ENCODE assay signal across 8 cellular contexts in genomic region chr5:178115136-178115834, GRCh38. TPM values are rescaled to one million over a fixed set of nuclear protein-coding genes. Genes with fewer than 3 reads are reported as not detected.
DNase-seq lines count a peak whose midpoint lies in the region; ATAC-seq and FAIRE-seq lines count a peak whose summit lies in the region.

No MANE protein-coding gene starts in this region.

- peak overlapping the region; percentile 77 for H3K4me3 Mint-ChIP-seq in activated CD4-positive, alpha-beta memory T cell treated with anti-CD3 and anti-CD28 coated beads, Interleukin-2, amount 10 ng/mL, durations not matched to agents 7 days and 5 days
- H3K4me3 Mint-ChIP-seq in stimulated activated naive CD8-positive, alpha-beta T cell treated with anti-CD3 and anti-CD28 coated beads, Interleukin-15, amount 100 ng/mL, for 72 hours: peak overlapping the region; percentile 97 to 99

- no peaks in the 10 kb centered on the region for H3K9me3 Mint-ChIP-seq in activated CD4-positive, alpha-beta memory T cell treated with anti-CD3 and anti-CD28 coated beads, Interleukin-2, amount 10 ng/mL, durations not matched to agents 7 days and 5 days
- no peaks in the 10 kb centered on the region for H3K9me3 Mint-ChIP-seq in stimulated activated naive CD8-positive, alpha-beta T cell treated with anti-CD3 and anti-CD28 coated beads, Interleukin-15, amount 100 ng/mL, for 72 hours

- H3K27ac Mint-ChIP-seq in activated CD4-positive, alpha-beta memory T cell treated with anti-CD3 and anti-CD28 coated beads, Interleukin-2, amount 10 ng/mL, durations not matched to agents 7 days and 5 days: no peak overlapping the region
- H3K27ac Mint-ChIP-seq in stimulated activated naive CD8-positive, alpha-beta T cell treated with anti-CD3 and anti-CD28 coated beads, Interleukin-15, amount 100 ng/mL, for 72 hours: peak overlapping the region; percentile 73 to 92

- POLR2A ChIA-PET in activated CD4-positive, alpha-beta memory T cell treated with anti-CD3 and anti-CD28 coated beads, Interleukin-2, amount 10 ng/mL, durations not matched to agents 7 days and 5 days (lab: Charles Lee): interaction anchor here (1.5 to 1.9 kb wide), 2 partner anchors 16 kb away, joined by 9 to 16 read pairs; partner anchors contain the start of gene RMND5B

- DNase-seq in activated gamma-delta T cell treated with Interleukin-2 at 50 U/mL for 16 hours: peak; percentile 38
- DNase-seq in activated gamma-delta T cell (lab: John Stamatoyannopoulos, UW): no peak
- DNase-seq in activated CD4-positive, alpha-beta memory T cell treated with anti-CD3 and anti-CD28 coated beads, Interleukin-2, amount 10 ng/mL, durations not matched to agents 7 days and 5 days: no peak
- peak; percentile 58 for DNase-seq in iPS-NIHi11 (ENCODE audit: low spot score)
- DNase-seq in stimulated activated naive CD8-positive, alpha-beta T cell treated with anti-CD3 and anti-CD28 coated beads, Interleukin-15, amount 100 ng/mL, for 72 hours: peak; percentile 37 to 50
- no peak for DNase-seq in HTR-8/SVneo (ENCODE audit: insufficient read length, low spot score)
- DNase-seq in activated CD4-positive, CD25-positive, alpha-beta regulatory T cell treated with anti-CD3 and anti-CD28 coated beads, Interleukin-2, amount 50 U/mL, for 72 hours: no peak
- DNase-seq in putamen (ENCODE audit: low spot score): no peak

- peaks cover 44% of the 10 kb centered on the region for H3K27me3 Mint-ChIP-seq in activated CD4-positive, alpha-beta memory T cell treated with anti-CD3 and anti-CD28 coated beads, Interleukin-2, amount 10 ng/mL, durations not matched to agents 7 days and 5 days
- H3K27me3 Mint-ChIP-seq in stimulated activated naive CD8-positive, alpha-beta T cell treated with anti-CD3 and anti-CD28 coated beads, Interleukin-15, amount 100 ng/mL, for 72 hours: no peaks in the 10 kb centered on the region

- CTCF ChIA-PET in activated CD4-positive, alpha-beta memory T cell treated with anti-CD3 and anti-CD28 coated beads, Interleukin-2, amount 10 ng/mL, durations not matched to agents 7 days and 5 days (lab: Charles Lee): interaction anchor here (1.1 to 1.9 kb wide), 3 partner anchors 38 to 41 kb away, joined by 3 to 4 read pairs (median 4); partner anchors contain the start of gene NHP2

- no peaks in the 10 kb centered on the region for H3K36me3 Mint-ChIP-seq in activated CD4-positive, alpha-beta memory T cell treated with anti-CD3 and anti-CD28 coated beads, Interleukin-2, amount 10 ng/mL, durations not matched to agents 7 days and 5 days (ENCODE audit: low read depth)

- peak; percentile 68 for ATAC-seq in stimulated activated naive CD8-positive, alpha-beta T cell treated with anti-CD3 and anti-CD28 coated beads, Interleukin-15, amount 100 ng/mL, for 72 hours

- no peak for FAIRE-seq in HTR-8/SVneo (lab: Jason Lieb, UNC)

- H3K4me1 Mint-ChIP-seq in activated CD4-positive, alpha-beta memory T cell treated with anti-CD3 and anti-CD28 coated beads, Interleukin-2, amount 10 ng/mL, durations not matched to agents 7 days and 5 days: peaks cover 33% of the 10 kb centered on the region
- peaks cover 62% of the 10 kb centered on the region for H3K4me1 Mint-ChIP-seq in stimulated activated naive CD8-positive, alpha-beta T cell treated with anti-CD3 and anti-CD28 coated beads, Interleukin-15, amount 100 ng/mL, for 72 hours

RNA-seq across cellular contexts. Expression of gene N4BP3, which starts 2.0 kb away (rescaled TPM):
- total RNA-seq in activated CD4-positive, alpha-beta memory T cell treated with anti-CD3 and anti-CD28 coated beads, Interleukin-2, amount 10 ng/mL, durations not matched to agents 7 days and 5 days: 1 to 10 TPM; 4.3 to 4.4 TPM

RNA-seq across cellular contexts. Expression of gene RMND5B, which starts 15.5 kb away (rescaled TPM):
- total RNA-seq in activated CD4-positive, alpha-beta memory T cell treated with anti-CD3 and anti-CD28 coated beads, Interleukin-2, amount 10 ng/mL, durations not matched to agents 7 days and 5 days: 10 to 100 TPM; 17.0 to 19.3 TPM

RNA-seq across cellular contexts. Expression of gene NHP2, which starts 38.4 kb away (rescaled TPM):
- total RNA-seq in activated CD4-positive, alpha-beta memory T cell treated with anti-CD3 and anti-CD28 coated beads, Interleukin-2, amount 10 ng/mL, durations not matched to agents 7 days and 5 days: 100 to 1,000 TPM; 101 to 106 TPM

Comparison
In these comparisons a context has a peak if more than half of its experiments do, and no peak if none do; other contexts are left out.
1. DNase-seq: peak in activated gamma-delta T cell treated with Interleukin-2 at 50 U/mL for 16 hours (single experiment), iPS-NIHi11 (single experiment) and stimulated activated naive CD8-positive, alpha-beta T cell treated with anti-CD3 and anti-CD28 coated beads, Interleukin-15, amount 100 ng/mL, for 72 hours (2 of 2); none in activated gamma-delta T cell (single experiment), activated CD4-positive, alpha-beta memory T cell treated with anti-CD3 and anti-CD28 coated beads, Interleukin-2, amount 10 ng/mL, durations not matched to agents 7 days and 5 days (single experiment), HTR-8/SVneo (single experiment), activated CD4-positive, CD25-positive, alpha-beta regulatory T cell treated with anti-CD3 and anti-CD28 coated beads, Interleukin-2, amount 50 U/mL, for 72 hours (single experiment) and putamen (single experiment).